In the genomic region with DNA sequence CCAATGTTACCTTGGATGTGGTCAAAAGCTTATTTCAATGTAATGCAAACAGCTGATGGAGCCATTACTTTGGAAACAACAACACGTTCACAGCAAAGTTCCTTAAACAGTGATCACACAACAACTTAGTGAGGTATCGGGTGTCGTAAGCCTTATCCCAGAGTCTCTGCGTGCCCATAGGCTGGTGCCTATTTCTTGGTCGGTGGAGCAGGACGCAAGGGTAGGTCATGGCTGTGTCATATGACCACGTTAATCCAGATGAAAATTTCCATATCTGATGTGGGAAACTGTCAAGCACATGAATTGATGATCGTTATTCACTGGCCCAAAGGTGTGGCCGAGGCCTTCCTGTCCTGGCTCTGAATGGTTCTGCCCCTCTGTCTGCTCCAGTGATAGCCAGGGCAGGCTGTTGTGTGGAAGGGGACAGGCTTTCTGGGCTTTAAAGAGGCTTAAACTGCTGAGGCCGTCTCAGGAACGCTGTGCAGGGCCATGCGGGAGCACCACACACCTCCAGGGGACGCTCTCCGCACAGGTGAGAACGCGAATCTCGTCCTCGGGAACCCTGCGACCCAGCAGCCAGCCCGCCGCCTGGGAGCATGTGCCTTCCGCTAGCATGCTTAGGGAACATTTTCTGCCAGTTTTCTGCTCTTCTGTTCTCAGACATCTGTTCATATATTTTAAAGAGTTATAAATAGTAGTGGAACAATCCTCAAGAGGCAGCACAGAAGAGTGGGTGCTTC, we compare ENCODE assay signal across 14 cellular contexts.
DNase-seq lines count a peak whose midpoint lies in the region; ATAC-seq, FAIRE-seq and TF ChIP-seq lines count a peak whose summit lies in the region.
"Had no signal": no experiment of that assay in that cellular context is flagged by ENCODE, and none has a peak within 500 bp of the region (broad histone marks: within the 10 kb centered on the region; RNA-seq: fewer than 3 reads in every experiment).

No MANE protein-coding gene starts in this region.

- peak; percentile 28 for FAIRE-seq in H1 (lab: Jason Lieb, UNC)
- FAIRE-seq: TTC549 had no signal

- no peak overlapping the region; the same call in 1 of the 2 replicates for H3K4me2 ChIP-seq in GM23338
- peak overlapping the region; percentile 3 to 9; a peak in 1 of 4 replicates for H3K4me2 ChIP-seq in H1 (ENCODE audit: insufficient read depth in 1 of 2, low read depth in 2 of 2, low read length in 2 of 2)

- no peak for TF ChIP-seq POLR2A in H1 (IDR thresholded peaks at IDR 0.05; ENCODE audit: control extremely low read depth in 1 of 2, low read depth in 2 of 2, low read length in 2 of 2)

- H3K4me3 Mint-ChIP-seq in GM23338: no peak overlapping the region; the same call in 2 of the 3 replicates
- H3K4me3 Mint-ChIP-seq: activated CD8-positive, alpha-beta memory T cell treated with anti-CD3 and anti-CD28 coated beads, Interleukin-2, amount 10 ng/mL, durations not matched to agents 7 days and 5 days had no signal

- H3K56ac ChIP-seq in H1 (replicated peaks; ENCODE audit: insufficient read length, low read depth, low read length): no peak overlapping the region

- H3K4me3 ChIP-seq in GM23338 (no peak overlapping the region), H1 (ENCODE audit: extremely low read depth in 1 of 4, insufficient read depth in 2 of 4, low read depth in 3 of 4, low read length in 4 of 4) (no peak overlapping the region)

- H3K4ac ChIP-seq in H1 (replicated peaks; ENCODE audit: insufficient read length, low read depth, low read length): no peak overlapping the region

- peak overlapping the region; percentile 50; the same call in 1 of the 2 replicates for H2BK20ac ChIP-seq in H1 (ENCODE audit: low read length)

- H2BK12ac ChIP-seq in H1 (ENCODE audit: low read depth, low read length): peak overlapping the region; percentile 56; the same call in 1 of the 2 replicates

- no peak overlapping the region for H4K8ac ChIP-seq in H1 (ENCODE audit: extremely low read depth, insufficient read depth, low read length)

- peak; percentile 98 for ATAC-seq in GM23338
- no peak for ATAC-seq in GM19452 (IDR thresholded peaks at IDR 0.05; ENCODE audit: unreplicated experiment)
- no peak for ATAC-seq in HG02884 (IDR thresholded peaks at IDR 0.05; ENCODE audit: unreplicated experiment)
- ATAC-seq: sciatic nerve had no signal

- CTCF ChIA-PET in H1 (lab: Charles Lee; ENCODE audit: partially characterized antibody): interaction anchor here (0.6 to 4.8 kb wide), 34 partner anchors 9 to 319 kb away, joined by 3 to 22 read pairs (median 4); partner anchors contain the start of gene KCTD1

- no peaks in the 10 kb centered on the region for H3K9me3 Mint-ChIP-seq in GM23338

- H3K14ac ChIP-seq in H1 (ENCODE audit: insufficient read length): no peak overlapping the region

- no peaks in the 10 kb centered on the region for H3K23me2 ChIP-seq in H1 (ENCODE audit: low read depth, low read length)

- H3K4me1 ChIP-seq in GM23338 (ENCODE audit: insufficient read depth) (peaks cover 21% of the 10 kb centered on the region), H1 (replicated peaks in 1 of 4; ENCODE audit: control insufficient read depth in 3 of 4, insufficient read depth in 4 of 4, low read length in 3 of 4) (peaks cover 3 to 7% (median 6%) of the 10 kb centered on the region in 4 experiments; a peak in 6 of 7 replicates)

- 35% methylated on average over 22 of the region's 22 CpGs; no CpG with 5 or more reads in 1 of the 2 experiments for WGBS in H1 (ENCODE audit: extremely low coverage in 1 of 2, insufficient coverage in 1 of 2, insufficient read length in 1 of 2, insufficient replicate concordance in 2 of 2, low coverage in 1 of 2, low lambda C conversion rate in 2 of 2, missing lambda C conversion rate in 1 of 2), 2 experiments

- H3K18ac ChIP-seq in H1 (ENCODE audit: extremely low read depth, low read length): no peak overlapping the region

- no peak overlapping the region for H2BK15ac ChIP-seq in H1 (ENCODE audit: low read length)

- no peaks in the 10 kb centered on the region for H3F3A ChIP-seq in GM23338 (replicated peaks; ENCODE audit: low read depth)

- H3K27ac ChIP-seq in GM23338 (ENCODE audit: low read depth) (no peak overlapping the region), H1 (ENCODE audit: low read depth, low read length) (peak overlapping the region; percentile 15; the same call in 1 of the 2 replicates)

- H2AFZ ChIP-seq in GM23338: no peak overlapping the region
- 0 out of 2 replicates have a peak overlapping the region, but pooled peaks have one; percentile 35 for H2AFZ ChIP-seq in H1 (ENCODE audit: low read length)

- no peak overlapping the region for H2BK5ac ChIP-seq in H1 (ENCODE audit: low read depth, low read length)

- no peak overlapping the region for H3K23ac ChIP-seq in H1 (ENCODE audit: insufficient read length)

- H2AK5ac ChIP-seq in H1 (ENCODE audit: low read depth, low read length): no peak overlapping the region

- DNase-seq in GM23338 (ENCODE audit: low spot score) (peak; percentile 95), NCI-H526 (lab: John Stamatoyannopoulos, UW) (peak; percentile 15 to 72), H1 (ENCODE audit: low read depth in 1 of 2, low spot score in 2 of 2) (peak; percentile 75 to 91), occipital lobe (lab: John Stamatoyannopoulos, UW) (peak; percentile 65), A172 (ENCODE audit: low spot score) (no peak), germinal center (ENCODE audit: low spot score) (no peak)
- DNase-seq: COR-L47, NCI-H2081 treated with DMSO at 0.1 percent for 48 hours, SHP77 had no signal

- no peak for TF ChIP-seq EP300 in H1 (IDR thresholded peaks at IDR 0.05; ENCODE audit: borderline replicate concordance in 1 of 2, low read depth in 2 of 2, low read length in 2 of 2)

- no peaks in the 10 kb centered on the region for H3K79me1 ChIP-seq in H1 (ENCODE audit: low read depth, low read length)

- TF ChIP-seq CTCF in GM23338 (conservative IDR thresholded peaks at IDR 0.05; ENCODE audit: low read depth in 2 of 2): peak; percentile 91 to 99
- TF ChIP-seq CTCF in H1 (IDR thresholded peaks at IDR 0.05; ENCODE audit: control extremely low read depth in 1 of 3, insufficient read depth in 1 of 3, low read depth in 1 of 3, low read length in 3 of 3): peak; percentile 96 to 100 (median 99)

- H4K20me1 ChIP-seq in GM23338 (replicated peaks; ENCODE audit: insufficient read depth): no peaks in the 10 kb centered on the region
- no peaks in the 10 kb centered on the region for H4K20me1 ChIP-seq in H1 (replicated peaks in 1 of 2; ENCODE audit: control insufficient read depth in 1 of 2, insufficient read depth in 2 of 2, low read length in 2 of 2)

- H3K9me3 ChIP-seq in H1 (ENCODE audit: insufficient read depth in 2 of 2, low read depth in 1 of 2, low read length in 1 of 2): no peaks in the 10 kb centered on the region

- peak overlapping the region; percentile 83; the same call in 1 of the 2 replicates for H3K27ac Mint-ChIP-seq in GM23338

- no peaks in the 10 kb centered on the region for H3K27me3 ChIP-seq in GM23338 (ENCODE audit: insufficient read depth)
- H3K27me3 ChIP-seq in H1 (replicated peaks in 1 of 4; ENCODE audit: control insufficient read depth in 3 of 4, extremely low read depth in 1 of 4, insufficient read depth in 3 of 4, low read length in 3 of 4): peaks cover 0 to 7% (median 5%) of the 10 kb centered on the region in 4 experiments; a peak in 3 of 7 replicates

- H4K91ac ChIP-seq in H1 (replicated peaks; ENCODE audit: insufficient read length, low read length): peak overlapping the region; percentile 18

- no peak overlapping the region for H2BK120ac ChIP-seq in H1 (replicated peaks; ENCODE audit: low read depth, low read length)

- H3K9ac ChIP-seq in H1 (replicated peaks in 1 of 4; ENCODE audit: extremely low read depth in 1 of 4, low read depth in 3 of 4, low read length in 3 of 4): no peak overlapping the region

- H3K36me3 Mint-ChIP-seq in GM23338 (ENCODE audit: low read depth): peaks cover 8% of the 10 kb centered on the region
- H3K36me3 Mint-ChIP-seq: activated CD8-positive, alpha-beta memory T cell treated with anti-CD3 and anti-CD28 coated beads, Interleukin-2, amount 10 ng/mL, durations not matched to agents 7 days and 5 days had no signal

- TF ChIP-seq RAD21 in H1 (IDR thresholded peaks at IDR 0.05 in 1 of 2, conservative IDR thresholded peaks at IDR 0.05 in 1 of 2; ENCODE audit: low read depth in 2 of 2, low read length in 2 of 2): peak; percentile 98 to 99

- no peak overlapping the region for H4K5ac ChIP-seq in H1 (ENCODE audit: insufficient read length, low read depth, low read length)

- no peaks in the 10 kb centered on the region for H3K36me3 ChIP-seq in GM23338 (ENCODE audit: insufficient read depth)
- H3K36me3 ChIP-seq in H1 (ENCODE audit: control insufficient read depth in 2 of 4, insufficient read depth in 4 of 4, low read length in 3 of 4): peaks cover 0 to 3% (median 0%) of the 10 kb centered on the region in 4 experiments; a peak in 2 of 8 replicates

- H3K79me2 ChIP-seq in GM23338 (replicated peaks; ENCODE audit: insufficient read depth) (no peaks in the 10 kb centered on the region), H1 (ENCODE audit: control insufficient read depth in 1 of 2, insufficient read depth in 2 of 2, low read length in 2 of 2) (no peaks in the 10 kb centered on the region)

- peaks cover 31% of the 10 kb centered on the region for H3K4me1 Mint-ChIP-seq in GM23338

- POLR2A ChIA-PET in H1 (lab: Charles Lee; ENCODE audit: partially characterized antibody): no interaction called here

- peaks cover 14% of the 10 kb centered on the region for H3K27me3 Mint-ChIP-seq in GM23338 (ENCODE audit: insufficient read depth, low read depth, poor library complexity)
- H3K27me3 Mint-ChIP-seq: activated CD8-positive, alpha-beta memory T cell treated with anti-CD3 and anti-CD28 coated beads, Interleukin-2, amount 10 ng/mL, durations not matched to agents 7 days and 5 days had no signal

- no peaks in the 10 kb centered on the region; the same call in 1 of the 2 replicates for H3K9me2 ChIP-seq in GM23338 (ENCODE audit: insufficient read depth)

TF ChIP-seq in GM23338, 12 proteins besides CTCF, POLR2A, EP300 and RAD21 (continues in another document):
- TF ChIP-seq EZH2 (IDR thresholded peaks at IDR 0.05; ENCODE audit: low read depth, unreplicated experiment): no peak
- no peak for TF ChIP-seq JUNB (IDR thresholded peaks at IDR 0.05; ENCODE audit: unreplicated experiment)
- no peak for TF ChIP-seq POLR2AphosphoS5 (IDR thresholded peaks at IDR 0.05; ENCODE audit: low read depth)
- TF ChIP-seq CREB1 (CRISPR knock-in tag; IDR thresholded peaks at IDR 0.05; ENCODE audit: low read depth): peak; percentile 42

TF ChIP-seq in H1, 55 proteins besides CTCF, POLR2A, EP300 and RAD21 (continues in another document):
- TF ChIP-seq MAFK (IDR thresholded peaks at IDR 0.05; ENCODE audit: low read depth, low read length): peak; percentile 26; the same call in 1 of the 2 replicates
- TF ChIP-seq TBP (IDR thresholded peaks at IDR 0.05; ENCODE audit: low read depth, low read length): peak; percentile 40; the same call in 1 of the 2 replicates
- no peak for TF ChIP-seq TAF7 (optimal IDR thresholded peaks at IDR 0.05; ENCODE audit: borderline replicate concordance, low read depth, low read length)
- no peak for TF ChIP-seq CHD1 (IDR thresholded peaks at IDR 0.05; ENCODE audit: low read depth, low read length)
- TF ChIP-seq MAX (IDR thresholded peaks at IDR 0.05): peak; percentile 98

Comparison
In these comparisons a context has a peak if more than half of its experiments do, and no peak if none do; other contexts are left out.
1. DNase-seq: peak in GM23338 (single experiment), NCI-H526 (2 of 2), H1 (2 of 2) and occipital lobe (single experiment); none in A172 (single experiment) and germinal center (single experiment).